Comparison of ENCODE assay signal across 14 cellular contexts in genomic region chr16:70470141-70470926, GRCh38. TPM values are rescaled to one million over a fixed set of nuclear protein-coding genes. Genes with fewer than 3 reads are reported as not detected.
A peak's percentile ranks its signal among the peaks of the same experiment; 100 is the strongest.
DNase-seq lines count a peak whose midpoint lies in the region; ATAC-seq and TF ChIP-seq lines count a peak whose summit lies in the region.
"Had no signal": no experiment of that assay in that cellular context is flagged by ENCODE, and none has a peak within 500 bp of the region (broad histone marks: within the 10 kb centered on the region; RNA-seq: fewer than 3 reads in every experiment).

No MANE protein-coding gene starts in this region.

- H3K36me3 Mint-ChIP-seq in CD14-positive monocyte (peaks cover 16 to 44% of the 10 kb centered on the region in 2 donors), neural progenitor cell (no peaks in the 10 kb centered on the region), natural killer cell (no peaks in the 10 kb centered on the region)
- peaks cover 5% of the 10 kb centered on the region for H3K36me3 Mint-ChIP-seq in effector memory CD8-positive, alpha-beta T cell (ENCODE audit: insufficient read depth)

- no peak overlapping the region for H3K27ac ChIP-seq in neural progenitor cell

- TF ChIP-seq CTCF in CD14-positive monocyte (IDR thresholded peaks at IDR 0.05) (no peak), neural progenitor cell (IDR thresholded peaks at IDR 0.05) (no peak), natural killer cell (IDR thresholded peaks at IDR 0.05) (no peak)

- no peaks in the 10 kb centered on the region for H4K20me1 ChIP-seq in neural progenitor cell (ENCODE audit: low read depth)

- H3K27me3 Mint-ChIP-seq in CD14-positive monocyte (ENCODE audit: low read depth in 3 of 3), result no peaks in the 10 kb centered on the region
- H3K27me3 Mint-ChIP-seq in effector memory CD8-positive, alpha-beta T cell, result no peaks in the 10 kb centered on the region
- H3K27me3 Mint-ChIP-seq in neural progenitor cell (ENCODE audit: insufficient read depth, low read depth), result peaks cover 2% of the 10 kb centered on the region
- H3K27me3 Mint-ChIP-seq in natural killer cell (ENCODE audit: low read depth in 2 of 2), result no peaks in the 10 kb centered on the region
- H3K27me3 Mint-ChIP-seq: CD4-positive, CD25-positive, alpha-beta regulatory T cell had no signal

- H3K4me1 ChIP-seq in neural progenitor cell, result no peaks in the 10 kb centered on the region
- H3K4me1 ChIP-seq: HAP-1 had no signal

- H3K4me3 ChIP-seq in H7 (ENCODE audit: insufficient read depth, low read depth, low read length) (no peak overlapping the region), neural progenitor cell (no peak overlapping the region)
- H3K4me3 ChIP-seq: HAP-1 had no signal

- DNase-seq in CD14-positive monocyte (ENCODE audit: low spot score) (no peak), H7 (peak; percentile 47), neural progenitor cell (ENCODE audit: low spot score) (no peak), NCI-H146 (lab: John Stamatoyannopoulos, UW) (no peak), erythroblast (lab: John Stamatoyannopoulos, UW) (no peak), natural killer cell (no peak)
- DNase-seq in effector memory CD8-positive, alpha-beta T cell, result no peak
- DNase-seq: CD4-positive, CD25-positive, alpha-beta regulatory T cell; KG1; NCI-H1436; NCI-H2081; NCI-H524 had no signal

- no peak for TF ChIP-seq POLR2A in erythroblast (IDR thresholded peaks at IDR 0.05; ENCODE audit: low read length)

- H2AFZ ChIP-seq in neural progenitor cell (replicated peaks), result no peak overlapping the region

- no peak overlapping the region for H3K4me2 ChIP-seq in neural progenitor cell

- H3K9ac ChIP-seq in neural progenitor cell, result no peak overlapping the region

- H3K4me3 Mint-ChIP-seq in CD14-positive monocyte, result no peak overlapping the region
- H3K4me3 Mint-ChIP-seq in effector memory CD8-positive, alpha-beta T cell, result no peak overlapping the region
- peak overlapping the region; percentile 14 for H3K4me3 Mint-ChIP-seq in neural progenitor cell
- no peak overlapping the region for H3K4me3 Mint-ChIP-seq in natural killer cell
- H3K4me3 Mint-ChIP-seq: CD4-positive, CD25-positive, alpha-beta regulatory T cell had no signal

- no peaks in the 10 kb centered on the region for H3K36me3 ChIP-seq in H7 (replicated peaks; ENCODE audit: control insufficient read depth, insufficient read depth, low read length)
- H3K36me3 ChIP-seq in neural progenitor cell, result no peaks in the 10 kb centered on the region
- H3K36me3 ChIP-seq: HAP-1 had no signal

- no peaks in the 10 kb centered on the region for H3K9me3 ChIP-seq in neural progenitor cell (ENCODE audit: low read depth)
- H3K9me3 ChIP-seq: HAP-1 had no signal

- H3K79me2 ChIP-seq in neural progenitor cell (ENCODE audit: low read depth), result no peaks in the 10 kb centered on the region

- peak overlapping the region in 4 of 7 donors; percentile 9 to 31 (median 12) for H3K27ac Mint-ChIP-seq in CD14-positive monocyte
- peak overlapping the region; percentile 83 to 85 for H3K27ac Mint-ChIP-seq in effector memory CD8-positive, alpha-beta T cell
- H3K27ac Mint-ChIP-seq in neural progenitor cell, result peak overlapping the region; percentile 50
- H3K27ac Mint-ChIP-seq in natural killer cell, result no peak overlapping the region

- no peaks in the 10 kb centered on the region for H3K27me3 ChIP-seq in H7 (ENCODE audit: control insufficient read depth, insufficient read depth, low read length)
- H3K27me3 ChIP-seq in neural progenitor cell, result no peaks in the 10 kb centered on the region

- H3F3A ChIP-seq in neural progenitor cell (ENCODE audit: low read depth), result no peaks in the 10 kb centered on the region

- no peaks in the 10 kb centered on the region for H3K9me3 Mint-ChIP-seq in CD14-positive monocyte
- no peaks in the 10 kb centered on the region for H3K9me3 Mint-ChIP-seq in effector memory CD8-positive, alpha-beta T cell
- H3K9me3 Mint-ChIP-seq in neural progenitor cell, result no peaks in the 10 kb centered on the region
- no peaks in the 10 kb centered on the region for H3K9me3 Mint-ChIP-seq in natural killer cell

- ATAC-seq in effector memory CD8-positive, alpha-beta T cell (replicated peaks), result no peak
- ATAC-seq in natural killer cell, result no peak
- ATAC-seq in HG02623 (IDR thresholded peaks at IDR 0.05; ENCODE audit: unreplicated experiment), result no peak

- intact Hi-C loops in CD14-positive monocyte (cut with micrococcal nuclease), result loop anchor here in 1 of 2 donors (2.0 kb wide), 1 partner anchor 76 kb away; no protein-coding TSS in a partner anchor
- intact Hi-C loops in natural killer cell (cut with micrococcal nuclease), result loop anchor here (1.0 kb wide), 1 partner anchor 40 kb away; no protein-coding TSS in a partner anchor

- H3K4me1 Mint-ChIP-seq in CD14-positive monocyte (peaks cover 13% of the 10 kb centered on the region), neural progenitor cell (peaks cover 6% of the 10 kb centered on the region), natural killer cell (no peaks in the 10 kb centered on the region)
- H3K4me1 Mint-ChIP-seq in effector memory CD8-positive, alpha-beta T cell (ENCODE audit: low read depth in 2 of 2), result peaks cover 0 to 4% of the 10 kb centered on the region in 2 donors

RNA-seq across cellular contexts. Expression of gene FCSK, which starts 15.9 kb away (rescaled TPM):
- 1 to 10 TPM; 4.2 to 6.4 TPM for polyA plus RNA-seq in CD14-positive monocyte
- total RNA-seq in H7 (2014; rRNA removed; shearing (Covaris generic)), result 11.2 and 13.7 TPM in 2 replicates
- total RNA-seq in neural progenitor cell (ENCODE audit: low replicate concordance) (11.0 and 12.0 TPM in 2 replicates), natural killer cell (10 to 100 TPM; 28.5 to 33.0 (median 29.6) TPM)

RNA-seq across cellular contexts. Expression of gene ST3GAL2, which starts 31.4 kb away (rescaled TPM):
- polyA plus RNA-seq in CD14-positive monocyte, result 10 to 100 TPM; 13.5 to 20.0 TPM
- 62.7 and 64.1 TPM in 2 replicates for total RNA-seq in H7 (2014; rRNA removed; shearing (Covaris generic))
- total RNA-seq in neural progenitor cell (ENCODE audit: low replicate concordance) (11.6 and 34.5 TPM in 2 replicates), natural killer cell (10 to 100 TPM; 25.9 to 39.1 (median 36.9) TPM)

RNA-seq across cellular contexts. Expression of gene COG4, which starts 53.0 kb away (rescaled TPM):
- 10 to 100 TPM; 37.6 to 40.1 TPM for polyA plus RNA-seq in CD14-positive monocyte
- total RNA-seq in H7 (2014; rRNA removed; shearing (Covaris generic)), result 78.7 and 98.2 TPM in 2 replicates
- total RNA-seq in neural progenitor cell (ENCODE audit: low replicate concordance), result 62.4 and 79.8 TPM in 2 replicates
- total RNA-seq in natural killer cell, result 10 to 100 TPM; 29.5 to 44.4 (median 31.6) TPM

RNA-seq across cellular contexts. Expression of gene SF3B3, which starts 53.3 kb away (rescaled TPM):
- 10 to 100 TPM; 42.1 to 52.3 TPM for polyA plus RNA-seq in CD14-positive monocyte
- total RNA-seq in H7 (2014; rRNA removed; shearing (Covaris generic)), result 222 and 313 TPM in 2 replicates
- 188 and 314 TPM in 2 replicates for total RNA-seq in neural progenitor cell (ENCODE audit: low replicate concordance)
- total RNA-seq in natural killer cell, result 100 to 1,000 TPM; 164 to 220 (median 173) TPM

Comparison
In these comparisons a context has a peak if more than half of its experiments do, and no peak if none do; other contexts are left out.
1. H3K27ac Mint-ChIP-seq: peak in CD14-positive monocyte (4 of 7), effector memory CD8-positive, alpha-beta T cell (2 of 2) and neural progenitor cell (single experiment); none in natural killer cell (0 of 2).